ENCODE assay signal across 10 cellular contexts in the genomic region with DNA sequence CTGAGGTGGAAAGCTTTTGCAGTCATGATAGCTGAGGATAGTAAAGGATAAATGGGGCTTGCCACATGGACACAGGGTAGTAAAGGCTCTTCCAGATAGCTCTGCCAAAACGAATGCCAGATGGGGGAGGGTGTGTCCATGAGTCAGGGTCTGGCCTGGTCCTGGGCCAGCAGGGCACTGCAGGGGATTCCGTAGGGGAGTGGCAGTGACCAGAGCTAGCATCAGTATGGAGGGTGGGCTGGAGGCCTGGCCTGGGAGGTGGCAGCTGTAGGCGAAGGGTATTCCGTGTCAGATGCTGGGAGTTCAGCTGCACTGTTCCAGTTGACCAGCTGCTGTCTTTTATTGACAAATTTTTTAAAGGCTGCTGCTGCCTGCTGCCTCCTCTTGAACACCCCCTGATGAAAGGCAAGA. TPM values are rescaled to one million over a fixed set of nuclear protein-coding genes. Genes with fewer than 3 reads are reported as not detected.
A peak's percentile ranks its signal among the peaks of the same experiment; 100 is the strongest.
DNase-seq lines count a peak whose midpoint lies in the region; ATAC-seq and TF ChIP-seq lines count a peak whose summit lies in the region.
"Had no signal": no experiment of that assay in that cellular context is flagged by ENCODE, and none has a peak within 500 bp of the region (broad histone marks: within the 10 kb centered on the region; RNA-seq: fewer than 3 reads in every experiment).

No MANE protein-coding gene starts in this region.

- DNase-seq in EL, result peak; percentile 72
- peak; percentile 40 for DNase-seq in T1000 (lab: John Stamatoyannopoulos, UW)
- DNase-seq in fibroblast of villous mesenchyme (ENCODE audit: low read depth), result peak; percentile 79
- DNase-seq in pulmonary artery endothelial cell (ENCODE audit: low read depth, low spot score), result peak; percentile 7
- DNase-seq in HUDEP-2 (lab: John Stamatoyannopoulos, UW; ENCODE audit: unreplicated experiment in 76 of 76), result no peak
- no peak for DNase-seq in activated T-cell treated with anti-CD3 and anti-CD28 coated beads, Interleukin-2, amount 50 U/mL, for 4 hours
- DNase-seq: NCI-H1694 treated with DMSO at 0.1 percent for 48 hours; stimulated activated naive CD4-positive, alpha-beta T cell had no signal

- peak overlapping the region; percentile 7 for H3K4me3 ChIP-seq in fibroblast of villous mesenchyme (ENCODE audit: low read depth, low read length)

- TF ChIP-seq CTCF in fibroblast of villous mesenchyme (IDR thresholded peaks at IDR 0.05; ENCODE audit: insufficient read depth, low read depth, low read length), result no peak

- no peak overlapping the region for H3K4me3 Mint-ChIP-seq in activated T-cell treated with anti-CD3 and anti-CD28 coated beads, Interleukin-2, amount 50 U/mL, for 4 hours

- ATAC-seq in GM19452 (IDR thresholded peaks at IDR 0.05; ENCODE audit: unreplicated experiment), result no peak
- no peak for ATAC-seq in activated T-cell treated with anti-CD3 and anti-CD28 coated beads, Interleukin-2, amount 50 U/mL, for 4 hours
- no peak for ATAC-seq in HG03520 (IDR thresholded peaks at IDR 0.05; ENCODE audit: unreplicated experiment)

- peaks cover 40% of the 10 kb centered on the region for H3K36me3 Mint-ChIP-seq in activated T-cell treated with anti-CD3 and anti-CD28 coated beads, Interleukin-2, amount 50 U/mL, for 4 hours (ENCODE audit: insufficient read depth)

- no peaks in the 10 kb centered on the region for H3K9me3 Mint-ChIP-seq in activated T-cell treated with anti-CD3 and anti-CD28 coated beads, Interleukin-2, amount 50 U/mL, for 4 hours

- H3K4me1 Mint-ChIP-seq in activated T-cell treated with anti-CD3 and anti-CD28 coated beads, Interleukin-2, amount 50 U/mL, for 4 hours (ENCODE audit: low read depth), result no peaks in the 10 kb centered on the region

- no peaks in the 10 kb centered on the region for H3K27me3 Mint-ChIP-seq in activated T-cell treated with anti-CD3 and anti-CD28 coated beads, Interleukin-2, amount 50 U/mL, for 4 hours (ENCODE audit: low read depth)

RNA-seq across cellular contexts. Expression of a gene that starts 23.6 kb away (rescaled TPM):
- total RNA-seq in fibroblast of villous mesenchyme, result 8.4 and 17.3 TPM in 2 replicates
- total RNA-seq in pulmonary artery endothelial cell, result 14.8 and 18.5 TPM in 2 replicates
- 10 to 100 TPM; 30.6 to 38.8 (median 35.9) TPM for total RNA-seq in activated T-cell treated with anti-CD3 and anti-CD28 coated beads, Interleukin-2, amount 50 U/mL, for 4 hours

RNA-seq across cellular contexts. Expression of a gene that starts 37.4 kb away (rescaled TPM):
- total RNA-seq in fibroblast of villous mesenchyme, result not detected in 2 replicates
- not detected in 2 replicates for total RNA-seq in pulmonary artery endothelial cell
- total RNA-seq in activated T-cell treated with anti-CD3 and anti-CD28 coated beads, Interleukin-2, amount 50 U/mL, for 4 hours, result not detected

RNA-seq across cellular contexts. Expression of a gene that starts 49.0 kb away (rescaled TPM):
- total RNA-seq in fibroblast of villous mesenchyme (41.9 and 42.7 TPM in 2 replicates), pulmonary artery endothelial cell (35.9 and 36.9 TPM in 2 replicates)
- 10 to 100 TPM; 37.7 to 43.7 (median 37.8) TPM for total RNA-seq in activated T-cell treated with anti-CD3 and anti-CD28 coated beads, Interleukin-2, amount 50 U/mL, for 4 hours

Comparison
In these comparisons a context has a peak if more than half of its experiments do, and no peak if none do; other contexts are left out.
1. DNase-seq: peak in EL (single experiment), T1000 (single experiment), fibroblast of villous mesenchyme (single experiment) and pulmonary artery endothelial cell (single experiment); none in HUDEP-2 (0 of 76) and activated T-cell treated with anti-CD3 and anti-CD28 coated beads, Interleukin-2, amount 50 U/mL, for 4 hours (single experiment).